ENCODE assay signal across 9 cellular contexts in the genomic region with DNA sequence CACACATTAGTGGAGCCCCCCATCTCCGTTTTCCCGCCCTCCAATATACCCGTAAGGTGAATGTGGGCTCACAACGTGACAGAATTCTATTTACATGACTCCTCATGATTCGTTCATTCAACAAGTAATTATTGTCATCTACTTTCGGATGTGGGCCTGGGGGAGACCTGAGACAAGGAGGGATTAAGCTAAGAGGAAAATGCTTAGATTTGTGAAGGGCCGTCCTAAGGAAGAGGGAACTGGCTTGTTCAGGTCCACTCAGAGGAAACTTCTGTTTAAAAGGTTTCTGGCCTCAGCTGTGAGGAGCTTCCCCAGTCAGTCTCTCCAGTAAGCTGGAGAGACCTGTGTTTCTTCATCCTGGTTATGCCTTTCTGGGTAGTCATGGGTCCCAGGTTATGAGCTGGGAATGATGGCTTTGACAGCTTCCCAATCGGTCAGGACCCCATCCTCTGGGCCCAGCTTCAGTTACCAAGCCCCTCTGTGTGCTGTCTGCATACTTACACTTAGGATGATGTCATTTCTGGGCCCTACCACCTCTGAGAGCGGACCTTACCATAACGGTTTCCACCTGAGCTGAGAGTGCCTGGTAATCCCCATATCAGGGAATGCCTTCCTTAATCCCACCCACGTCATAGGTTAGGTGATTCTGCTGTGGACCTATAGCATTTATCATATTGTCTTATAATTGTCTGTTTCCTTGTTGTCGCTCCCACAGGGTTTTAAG. TPM values are rescaled to one million over a fixed set of nuclear protein-coding genes. Genes with fewer than 3 reads are reported as not detected.
DNase-seq lines count a peak whose midpoint lies in the region; ATAC-seq and TF ChIP-seq lines count a peak whose summit lies in the region.
"Had no signal": no experiment of that assay in that cellular context is flagged by ENCODE, and none has a peak within 500 bp of the region (broad histone marks: within the 10 kb centered on the region; RNA-seq: fewer than 3 reads in every experiment).

No MANE protein-coding gene starts in this region.

- H3K4me3 Mint-ChIP-seq in activated CD4-positive, alpha-beta T cell treated with anti-CD3 and anti-CD28 coated beads, Interleukin-2, amount 10 ng/mL, durations not matched to agents 7 days and 5 days: peak overlapping the region; percentile 94
- peak overlapping the region; percentile 88 to 96 (median 89) for H3K4me3 Mint-ChIP-seq in T-cell
- H3K4me3 Mint-ChIP-seq in glutamatergic neuron (ENCODE audit: unreplicated experiment): peak overlapping the region; percentile 85

- peaks cover 13 to 34% (median 19%) of the 10 kb centered on the region in 4 donors for H3K4me1 ChIP-seq in stomach
- H3K4me1 ChIP-seq in body of pancreas: peaks cover 27% of the 10 kb centered on the region

- CTCF ChIA-PET in activated CD4-positive, alpha-beta T cell treated with anti-CD3 and anti-CD28 coated beads, Interleukin-2, amount 10 ng/mL, durations not matched to agents 7 days and 5 days (lab: Charles Lee): interaction anchor here (1.1 to 1.4 kb wide), 2 partner anchors 25 to 40 kb away, joined by 3 to 4 read pairs; no protein-coding TSS in a partner anchor
- CTCF ChIA-PET in T-cell (lab: Charles Lee): interaction anchor here in 1 of 2 donors (0.6 kb wide), 1 partner anchor 706 kb away, joined by 3 read pairs; a partner anchor contains a TSS

- peaks cover 2% of the 10 kb centered on the region for H3K36me3 Mint-ChIP-seq in activated CD4-positive, alpha-beta T cell treated with anti-CD3 and anti-CD28 coated beads, Interleukin-2, amount 10 ng/mL, durations not matched to agents 7 days and 5 days (ENCODE audit: low read depth)
- H3K36me3 Mint-ChIP-seq in T-cell: no peaks in the 10 kb centered on the region
- no peaks in the 10 kb centered on the region for H3K36me3 Mint-ChIP-seq in glutamatergic neuron (ENCODE audit: unreplicated experiment)

- no peak for TF ChIP-seq EP300 in stomach (IDR thresholded peaks at IDR 0.05)

- H3K27me3 ChIP-seq in stomach (no peaks in the 10 kb centered on the region), body of pancreas (no peaks in the 10 kb centered on the region)
- H3K27me3 ChIP-seq: gastroesophageal sphincter had no signal

- H3K9me3 Mint-ChIP-seq in activated CD4-positive, alpha-beta T cell treated with anti-CD3 and anti-CD28 coated beads, Interleukin-2, amount 10 ng/mL, durations not matched to agents 7 days and 5 days: no peaks in the 10 kb centered on the region
- no peaks in the 10 kb centered on the region for H3K9me3 Mint-ChIP-seq in T-cell
- H3K9me3 Mint-ChIP-seq in glutamatergic neuron (ENCODE audit: unreplicated experiment): no peaks in the 10 kb centered on the region

- H3K4me3 ChIP-seq in stomach (peak overlapping the region; percentile 90 to 99 (median 94)), body of pancreas (no peak overlapping the region)

- peak overlapping the region; percentile 87 for H3K27ac Mint-ChIP-seq in activated CD4-positive, alpha-beta T cell treated with anti-CD3 and anti-CD28 coated beads, Interleukin-2, amount 10 ng/mL, durations not matched to agents 7 days and 5 days
- H3K27ac Mint-ChIP-seq in T-cell (peak overlapping the region; percentile 74 to 87), glutamatergic neuron (ENCODE audit: unreplicated experiment) (no peak overlapping the region)

- no peaks in the 10 kb centered on the region for H3K27me3 Mint-ChIP-seq in activated CD4-positive, alpha-beta T cell treated with anti-CD3 and anti-CD28 coated beads, Interleukin-2, amount 10 ng/mL, durations not matched to agents 7 days and 5 days
- H3K27me3 Mint-ChIP-seq in T-cell: no peaks in the 10 kb centered on the region
- no peaks in the 10 kb centered on the region for H3K27me3 Mint-ChIP-seq in glutamatergic neuron (ENCODE audit: unreplicated experiment)

- peaks cover 0 to 4% (median 0%) of the 10 kb centered on the region in 4 donors for H3K36me3 ChIP-seq in stomach
- no peaks in the 10 kb centered on the region for H3K36me3 ChIP-seq in body of pancreas (replicated peaks in 1 of 2; ENCODE audit: insufficient read depth in 1 of 2, low read depth in 2 of 2)
- H3K36me3 ChIP-seq: gastroesophageal sphincter had no signal

- DNase-seq in activated CD4-positive, alpha-beta T cell treated with anti-CD3 and anti-CD28 coated beads, Interleukin-2, amount 10 ng/mL, durations not matched to agents 7 days and 5 days: no peak
- DNase-seq in activated CD4-positive, alpha-beta T cell treated with anti-CD3 and anti-CD28 coated beads for 4 hours: no peak
- DNase-seq in T-cell (no peak), glutamatergic neuron (no peak), stomach (no peak), body of pancreas (no peak)
- DNase-seq in stimulated activated naive CD4-positive, alpha-beta T cell (lab: John Stamatoyannopoulos, UW): no peak
- DNase-seq in stimulated activated CD4-positive, alpha-beta T cell treated with anti-CD3 and anti-CD28 coated beads, Interleukin-2, amount 100 ng/mL, for 48 hours: no peak

- POLR2A ChIA-PET in activated CD4-positive, alpha-beta T cell treated with anti-CD3 and anti-CD28 coated beads, Interleukin-2, amount 10 ng/mL, durations not matched to agents 7 days and 5 days (lab: Charles Lee): no interaction called here
- POLR2A ChIA-PET in T-cell (lab: Charles Lee): no interaction called here

- ATAC-seq in T-cell (replicated peaks in 1 of 4) (no peak), body of pancreas (no peak)

- H3K4me1 Mint-ChIP-seq in activated CD4-positive, alpha-beta T cell treated with anti-CD3 and anti-CD28 coated beads, Interleukin-2, amount 10 ng/mL, durations not matched to agents 7 days and 5 days: peaks cover 32% of the 10 kb centered on the region
- H3K4me1 Mint-ChIP-seq in T-cell: peaks cover 38 to 46% (median 41%) of the 10 kb centered on the region in 3 donors
- peaks cover 5% of the 10 kb centered on the region for H3K4me1 Mint-ChIP-seq in glutamatergic neuron (ENCODE audit: low read depth, unreplicated experiment)

- H3K9me3 ChIP-seq in stomach (no peaks in the 10 kb centered on the region), body of pancreas (no peaks in the 10 kb centered on the region)
- H3K9me3 ChIP-seq: gastroesophageal sphincter had no signal

- no peak for TF ChIP-seq CTCF in glutamatergic neuron (IDR thresholded peaks at IDR 0.05; ENCODE audit: partially characterized antibody, unreplicated experiment)
- TF ChIP-seq CTCF in stomach (IDR thresholded peaks at IDR 0.05): no peak
- TF ChIP-seq CTCF in body of pancreas (IDR thresholded peaks at IDR 0.05): no peak

- TF ChIP-seq POLR2A in stomach (IDR thresholded peaks at IDR 0.05) (no peak), body of pancreas (IDR thresholded peaks at IDR 0.05) (no peak)

- H3K27ac ChIP-seq in stomach (no peak overlapping the region), body of pancreas (no peak overlapping the region)

- 65 to 71% (median 70%) methylated on average over 12 of the region's 12 CpGs for WGBS in stomach, 5 donors
- 66 to 71% methylated on average over 12 of the region's 12 CpGs for WGBS in body of pancreas, 2 donors

- intact Hi-C loops in stomach (cut with DNase I; ENCODE audit: low total_unique reads) (no loop called here), body of pancreas (cut with DNase I) (no loop called here)

RNA-seq across cellular contexts. Expression of a gene that starts 0.7 kb away (rescaled TPM):
- total RNA-seq in activated CD4-positive, alpha-beta T cell treated with anti-CD3 and anti-CD28 coated beads, Interleukin-2, amount 10 ng/mL, durations not matched to agents 7 days and 5 days: 10 to 100 TPM; 27.8 to 29.2 TPM
- total RNA-seq in T-cell (10 to 100 TPM; 29.3 to 39.4 (median 33.0) TPM), glutamatergic neuron (ENCODE audit: unreplicated experiment) (37.0 TPM), stomach (100 to 1,000 TPM in 1 of 5 donors, 10 to 100 TPM in 4; 18.7 to 110 (median 30.1) TPM), body of pancreas (10 to 100 TPM; 17.4 to 59.7 TPM)
- 10 to 100 TPM; 27.1 to 35.9 (median 30.1) TPM for polyA plus RNA-seq in stomach

RNA-seq across cellular contexts. Expression of a gene that starts 49.3 kb away (rescaled TPM):
- 10 to 100 TPM; 82.9 to 88.4 TPM for total RNA-seq in activated CD4-positive, alpha-beta T cell treated with anti-CD3 and anti-CD28 coated beads, Interleukin-2, amount 10 ng/mL, durations not matched to agents 7 days and 5 days
- 100 to 1,000 TPM in 4 of 5 donors, 10 to 100 TPM in 1; 97.1 to 138 (median 127) TPM for total RNA-seq in T-cell
- total RNA-seq in glutamatergic neuron (ENCODE audit: unreplicated experiment): 99.4 TPM
- total RNA-seq in stomach: 100 to 1,000 TPM in 1 of 5 donors, 10 to 100 TPM in 4; 21.0 to 207 (median 48.7) TPM
- polyA plus RNA-seq in stomach: 10 to 100 TPM; 41.9 to 49.3 (median 45.6) TPM
- total RNA-seq in body of pancreas: 100 to 1,000 TPM in 1 of 2 donors, 10 to 100 TPM in 1; 85.4 to 124 TPM

Comparison
In these comparisons a context has a peak if more than half of its experiments do, and no peak if none do; other contexts are left out.
1. H3K4me3 ChIP-seq: peak in stomach (4 of 4); none in body of pancreas (0 of 2).
2. Peak in every context shown above with its lines, with median percentiles within 50 percentile points of each other: H3K4me3 Mint-ChIP-seq.